ENCODE assay signal across 9 cellular contexts in the genomic region with DNA sequence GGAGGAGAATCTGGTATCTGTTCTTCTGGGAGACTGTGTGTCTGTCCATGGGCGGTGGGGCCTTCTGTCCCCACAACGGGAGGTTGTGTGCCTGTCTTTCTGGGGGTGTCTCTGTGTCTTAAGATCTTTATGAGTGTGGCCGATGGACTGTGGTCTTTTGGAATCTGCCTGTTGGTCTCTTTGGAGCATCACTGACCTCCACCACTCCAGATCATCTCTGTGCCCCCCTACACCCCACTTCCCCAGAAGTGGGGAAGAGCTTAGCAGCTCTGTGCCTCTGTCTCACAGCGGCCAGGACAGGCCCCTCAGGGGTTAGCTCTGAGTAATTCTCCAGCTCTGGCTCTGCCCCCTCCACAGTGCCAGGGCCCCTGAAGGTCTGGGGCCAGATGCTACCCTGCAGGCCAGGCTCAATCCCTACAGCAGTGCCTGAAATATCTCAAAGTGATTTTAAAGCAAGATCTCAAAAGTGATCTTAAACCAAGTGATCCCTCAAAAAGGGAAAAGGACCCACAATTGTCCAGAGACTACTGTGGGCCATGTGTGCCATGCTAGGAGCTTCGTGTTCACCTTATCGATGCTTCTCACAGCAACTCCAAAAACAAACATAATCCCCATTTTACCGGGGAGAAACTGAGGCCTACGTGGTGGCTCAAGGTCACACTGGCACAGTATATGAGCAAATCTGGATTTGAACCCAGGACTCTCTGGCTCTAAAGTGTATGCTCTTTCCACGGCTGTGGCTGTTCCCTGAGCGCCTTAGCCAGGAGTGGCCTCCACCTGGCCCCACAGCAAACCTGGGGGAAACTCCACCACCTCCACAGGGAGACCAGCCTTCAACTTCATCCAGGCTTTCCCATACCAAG. TPM values are rescaled to one million over a fixed set of nuclear protein-coding genes. Genes with fewer than 3 reads are reported as not detected.
DNase-seq lines count a peak whose midpoint lies in the region; ATAC-seq and TF ChIP-seq lines count a peak whose summit lies in the region.
"Had no signal": no experiment of that assay in that cellular context is flagged by ENCODE, and none has a peak within 500 bp of the region (broad histone marks: within the 10 kb centered on the region; RNA-seq: fewer than 3 reads in every experiment).

No MANE protein-coding gene starts in this region.

- H3K9me3 Mint-ChIP-seq in T-helper 1 cell treated with Interleukin-12 subunit alpha and Interleukin-12 subunit beta and Interleukin-4 antibody, amounts not matched to agents 30 μg/mL and 1 μg/mL, for 36 hours, result no peaks in the 10 kb centered on the region
- H3K9me3 Mint-ChIP-seq in activated naive CD8-positive, alpha-beta T cell treated with anti-CD3 and anti-CD28 coated beads for 36 hours, result no peaks in the 10 kb centered on the region

- no peak for DNase-seq in T-helper 1 cell
- DNase-seq in activated naive CD8-positive, alpha-beta T cell treated with anti-CD3 and anti-CD28 coated beads for 36 hours, result no peak
- no peak for DNase-seq in suprapubic skin (ENCODE audit: low spot score in 2 of 2)
- no peak for DNase-seq in iPS-NIHi7 (ENCODE audit: extremely low spot score)
- no peak for DNase-seq in activated CD8-positive, alpha-beta memory T cell treated with anti-CD3 and anti-CD28 coated beads, Interleukin-2, amount 50 U/mL, for 4 hours

- peak overlapping the region; percentile 79 for H3K4me3 Mint-ChIP-seq in T-helper 1 cell treated with Interleukin-12 subunit alpha and Interleukin-12 subunit beta and Interleukin-4 antibody, amounts not matched to agents 30 μg/mL and 1 μg/mL, for 36 hours
- H3K4me3 Mint-ChIP-seq in activated naive CD8-positive, alpha-beta T cell treated with anti-CD3 and anti-CD28 coated beads for 36 hours, result peak overlapping the region; percentile 69

- H3K27ac ChIP-seq in iPS-18a (ENCODE audit: low read length) (no peak overlapping the region), suprapubic skin (peak overlapping the region; percentile 99)

- H3K27ac Mint-ChIP-seq in T-helper 1 cell treated with Interleukin-12 subunit alpha and Interleukin-12 subunit beta and Interleukin-4 antibody, amounts not matched to agents 30 μg/mL and 1 μg/mL, for 36 hours, result peak overlapping the region; percentile 41
- H3K27ac Mint-ChIP-seq in activated naive CD8-positive, alpha-beta T cell treated with anti-CD3 and anti-CD28 coated beads for 36 hours, result no peak overlapping the region

- 66% methylated on average over 10 of the region's 10 CpGs for WGBS in suprapubic skin

- no peaks in the 10 kb centered on the region for H3K36me3 Mint-ChIP-seq in T-helper 1 cell treated with Interleukin-12 subunit alpha and Interleukin-12 subunit beta and Interleukin-4 antibody, amounts not matched to agents 30 μg/mL and 1 μg/mL, for 36 hours (ENCODE audit: low read depth)
- H3K36me3 Mint-ChIP-seq in activated naive CD8-positive, alpha-beta T cell treated with anti-CD3 and anti-CD28 coated beads for 36 hours, result no peaks in the 10 kb centered on the region

- H3K4me3 ChIP-seq in iPS-18a (ENCODE audit: low read length), result peak overlapping the region; percentile 54
- peak overlapping the region; percentile 52 for H3K4me3 ChIP-seq in suprapubic skin

- TF ChIP-seq EP300 in suprapubic skin (IDR thresholded peaks at IDR 0.05), result no peak

- peaks cover 9% of the 10 kb centered on the region for H3K27me3 Mint-ChIP-seq in T-helper 1 cell treated with Interleukin-12 subunit alpha and Interleukin-12 subunit beta and Interleukin-4 antibody, amounts not matched to agents 30 μg/mL and 1 μg/mL, for 36 hours (ENCODE audit: low read depth)
- no peaks in the 10 kb centered on the region for H3K27me3 Mint-ChIP-seq in activated naive CD8-positive, alpha-beta T cell treated with anti-CD3 and anti-CD28 coated beads for 36 hours

- no peak for ATAC-seq in HG02798 (IDR thresholded peaks at IDR 0.05; ENCODE audit: poor library complexity, unreplicated experiment)

- TF ChIP-seq CTCF in suprapubic skin (IDR thresholded peaks at IDR 0.05), result no peak

- H3K4me1 ChIP-seq in iPS-18a (ENCODE audit: control insufficient read depth, low read depth, low read length) (no peaks in the 10 kb centered on the region), suprapubic skin (peaks cover 97% of the 10 kb centered on the region)

- H3K4me1 Mint-ChIP-seq in T-helper 1 cell treated with Interleukin-12 subunit alpha and Interleukin-12 subunit beta and Interleukin-4 antibody, amounts not matched to agents 30 μg/mL and 1 μg/mL, for 36 hours (ENCODE audit: low read depth), result peaks cover 16% of the 10 kb centered on the region
- H3K4me1 Mint-ChIP-seq in activated naive CD8-positive, alpha-beta T cell treated with anti-CD3 and anti-CD28 coated beads for 36 hours, result peaks cover 14% of the 10 kb centered on the region

- H3K36me3 ChIP-seq in iPS-18a (ENCODE audit: control insufficient read depth, low read depth, low read length) (no peaks in the 10 kb centered on the region), suprapubic skin (no peaks in the 10 kb centered on the region)

- H3K27me3 ChIP-seq in iPS-18a (ENCODE audit: control insufficient read depth, insufficient read depth, low read length) (peaks cover 26% of the 10 kb centered on the region), suprapubic skin (no peaks in the 10 kb centered on the region)

- TF ChIP-seq POLR2A in suprapubic skin (IDR thresholded peaks at IDR 0.05), result no peak

- H3K9ac ChIP-seq in iPS-18a (ENCODE audit: low read length), result no peak overlapping the region

- H3K9me3 ChIP-seq in iPS-18a (ENCODE audit: control insufficient read depth, low read depth, low read length) (no peaks in the 10 kb centered on the region), suprapubic skin (no peaks in the 10 kb centered on the region)

RNA-seq across cellular contexts. Expression of a gene that starts 26.0 kb away (rescaled TPM):
- not detected for total RNA-seq in activated naive CD8-positive, alpha-beta T cell treated with anti-CD3 and anti-CD28 coated beads for 36 hours
- total RNA-seq in suprapubic skin, result 100 to 1,000 TPM in 1 of 4 donors, 10 to 100 TPM in 3; 48.9 to 115 (median 80.0) TPM
- total RNA-seq: glomerular endothelial cell had no signal

RNA-seq across cellular contexts. Expression of a gene that starts 30.1 kb away (rescaled TPM):
- under 1 TPM; 0.48 to 0.62 TPM for total RNA-seq in activated naive CD8-positive, alpha-beta T cell treated with anti-CD3 and anti-CD28 coated beads for 36 hours
- 10 to 100 TPM; 49.4 to 93.7 (median 65.9) TPM for total RNA-seq in suprapubic skin

RNA-seq across cellular contexts. Expression of a gene that starts 40.7 kb away (rescaled TPM):
- under 1 TPM; 0.95 to 0.96 TPM for total RNA-seq in activated naive CD8-positive, alpha-beta T cell treated with anti-CD3 and anti-CD28 coated beads for 36 hours
- 100 to 1,000 TPM in 3 of 4 donors, 10 to 100 TPM in 1; 48.8 to 202 (median 156) TPM for total RNA-seq in suprapubic skin

Comparison
In these comparisons a context has a peak if more than half of its experiments do, and no peak if none do; other contexts are left out.
1. RNA of a gene that starts 26.0 kb away (total RNA-seq): 48.9 to 115 TPM in suprapubic skin; not detected in activated naive CD8-positive, alpha-beta T cell treated with anti-CD3 and anti-CD28 coated beads for 36 hours; every median in the first group is over 10 times any median in the second.
2. RNA of a gene that starts 30.1 kb away (total RNA-seq): 49.4 to 93.7 TPM in suprapubic skin; 0.48 to 0.62 TPM in activated naive CD8-positive, alpha-beta T cell treated with anti-CD3 and anti-CD28 coated beads for 36 hours; every median in the first group is over 10 times any median in the second.
3. RNA of a gene that starts 40.7 kb away (total RNA-seq): 48.8 to 202 TPM in suprapubic skin; 0.95 to 0.96 TPM in activated naive CD8-positive, alpha-beta T cell treated with anti-CD3 and anti-CD28 coated beads for 36 hours; every median in the first group is over 10 times any median in the second.